In genomic region chr15:58472821-58473581, GRCh38 we compare ENCODE assay signal across 7 cellular contexts. TPM values are rescaled to one million over a fixed set of nuclear protein-coding genes. Genes with fewer than 3 reads are reported as not detected.
A peak's percentile ranks its signal among the peaks of the same experiment; 100 is the strongest.
DNase-seq lines count a peak whose midpoint lies in the region; ATAC-seq and TF ChIP-seq lines count a peak whose summit lies in the region.

No MANE protein-coding gene starts in this region.

- H3K27me3 ChIP-seq in GM23248 (replicated peaks; ENCODE audit: insufficient read depth) (no peaks in the 10 kb centered on the region), RWPE2 (ENCODE audit: insufficient read depth, poor library complexity, severe bottlenecking) (no peaks in the 10 kb centered on the region)

- H3K4me1 ChIP-seq in GM23248 (ENCODE audit: insufficient read depth) (peaks cover 68% of the 10 kb centered on the region), RWPE2 (ENCODE audit: insufficient read depth, poor library complexity, severe bottlenecking) (peaks cover 38% of the 10 kb centered on the region)

- H3K27ac ChIP-seq in GM23248, result peak overlapping the region; percentile 24; the same call in 1 of the 2 replicates
- peak overlapping the region; percentile 99 for H3K27ac ChIP-seq in RWPE2 (ENCODE audit: poor library complexity, severe bottlenecking)

- ATAC-seq in RWPE2 (ENCODE audit: low read depth) (peak; percentile 16; the same call in 1 of the 3 replicates), HG03442 (IDR thresholded peaks at IDR 0.05; ENCODE audit: unreplicated experiment) (no peak), esophagus mucosa (no peak)

- no peak overlapping the region for H3K9ac ChIP-seq in GM23248

- DNase-seq in GM23248 (no peak), RWPE2 (ENCODE audit: low spot score) (no peak), SIG-M5 treated with dmso at 0.1 percent for 504 hours (lab: John Stamatoyannopoulos, UW; ENCODE audit: unreplicated experiment) (no peak)
- DNase-seq in central memory CD4-positive, alpha-beta T cell, result peak; percentile 72
- DNase-seq in stimulated activated CD4-positive, alpha-beta T cell treated with anti-CD3 and anti-CD28 coated beads, Interleukin-2, amount 100 ng/mL, for 24 hours, result peak; percentile 27 to 38

- H3K9me3 ChIP-seq in GM23248 (ENCODE audit: low read depth) (no peaks in the 10 kb centered on the region), RWPE2 (ENCODE audit: severe bottlenecking) (no peaks in the 10 kb centered on the region)

- H3K4me3 ChIP-seq in GM23248 (no peak overlapping the region; the same call in 1 of the 2 replicates), RWPE2 (ENCODE audit: severe bottlenecking) (no peak overlapping the region)

- H3K4me2 ChIP-seq in GM23248 (ENCODE audit: unreplicated experiment), result peak overlapping the region; percentile 16

- no peaks in the 10 kb centered on the region for H3K9me2 ChIP-seq in GM23248 (ENCODE audit: insufficient read depth)

- no peak for TF ChIP-seq CTCF in RWPE2 (IDR thresholded peaks at IDR 0.05; ENCODE audit: poor library complexity, severe bottlenecking)

- no peaks in the 10 kb centered on the region for H3K79me2 ChIP-seq in GM23248 (ENCODE audit: insufficient read depth)

- no peaks in the 10 kb centered on the region for H4K20me1 ChIP-seq in GM23248 (ENCODE audit: insufficient read depth)

- WGBS in GM23248 (ENCODE audit: low coverage in 1 of 2, low lambda C conversion rate in 2 of 2, missing lambda C conversion rate in 2 of 2), 2 experiments, result 79 to 81% methylated on average over 8 of the region's 8 CpGs

- H3K36me3 ChIP-seq in GM23248 (ENCODE audit: low read depth), result no peaks in the 10 kb centered on the region
- no peaks in the 10 kb centered on the region for H3K36me3 ChIP-seq in RWPE2 (ENCODE audit: low read depth)

- peaks cover 27% of the 10 kb centered on the region for H3F3A ChIP-seq in GM23248 (ENCODE audit: insufficient read depth)

- in situ Hi-C loops in GM23248 (cut with MboI), result no loop called here

- no peak overlapping the region for H2AFZ ChIP-seq in GM23248

RNA-seq across cellular contexts. Expression of gene LIPC, which starts 41.2 kb away (rescaled TPM):
- 0.38 and 0.43 TPM in 2 replicates for total RNA-seq in GM23248 (2014; rRNA removed; shearing (Covaris generic))
- polyA plus RNA-seq in GM23248 (2016; fragmentation: Nextera tagmentation; extraction: Ambion mirVana), result 0.63 and 1.1 TPM in 2 replicates
- total RNA-seq in esophagus mucosa, result not detected

Comparison
In these comparisons a context has a peak if more than half of its experiments do, and no peak if none do; other contexts are left out.
1. DNase-seq: peak in central memory CD4-positive, alpha-beta T cell (single experiment) and stimulated activated CD4-positive, alpha-beta T cell treated with anti-CD3 and anti-CD28 coated beads, Interleukin-2, amount 100 ng/mL, for 24 hours (2 of 2); none in GM23248 (single experiment), RWPE2 (single experiment) and SIG-M5 treated with dmso at 0.1 percent for 504 hours (single experiment).